Comparison of ENCODE assay signal across 17 cellular contexts in the genomic region with DNA sequence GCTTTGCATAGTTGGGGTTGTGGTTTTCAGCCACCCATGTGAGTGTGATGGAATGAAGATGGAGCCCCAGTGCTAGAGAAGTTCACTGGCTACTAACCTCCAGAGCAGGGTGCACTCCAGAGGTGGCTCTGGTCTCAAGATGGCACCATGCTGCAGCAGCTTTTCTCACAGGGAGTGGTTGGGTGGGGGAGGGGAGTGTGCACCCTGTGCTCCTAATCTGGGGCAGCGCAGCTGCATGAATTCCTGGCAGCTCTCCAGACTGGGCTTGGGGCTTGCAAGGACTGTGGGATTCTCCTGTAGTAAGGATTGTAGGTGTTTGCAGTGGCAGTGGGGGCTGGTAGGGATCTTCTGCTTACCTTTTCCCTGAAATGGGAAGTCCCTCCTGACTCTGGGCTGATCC.
"Had no signal": no experiment of that assay in that cellular context is flagged by ENCODE, and none has a peak within 500 bp of the region (broad histone marks: within the 10 kb centered on the region; RNA-seq: fewer than 3 reads in every experiment).

No MANE protein-coding gene starts in this region.

- H3K27ac ChIP-seq: epithelial cell of prostate, hepatocyte, ovary, sigmoid colon, suprapubic skin, upper lobe of left lung, WERI-Rb-1 had no signal

- H3K4me3 ChIP-seq: hepatocyte, ovary, sigmoid colon, suprapubic skin, upper lobe of left lung had no signal

- H3K27me3 ChIP-seq: hepatocyte, ovary, sigmoid colon, suprapubic skin, upper lobe of left lung had no signal

- ATAC-seq: activated CD8-positive, alpha-beta T cell treated with anti-CD3 and anti-CD28 coated beads for 36 hours; effector memory CD8-positive, alpha-beta T cell; stimulated activated naive CD8-positive, alpha-beta T cell treated with anti-CD3 and anti-CD28 coated beads, Interleukin-15, Interleukin-2, amounts not matched to agents 100 U/mL and 50 U/mL, for 24 hours had no signal

- H3K4me1 ChIP-seq: sigmoid colon, suprapubic skin had no signal

- DNase-seq: activated CD4-positive, alpha-beta T cell treated with anti-CD3 and anti-CD28 coated beads for 4 hours; activated CD8-positive, alpha-beta memory T cell treated with anti-CD3 and anti-CD28 coated beads, Interleukin-2, amount 50 U/mL, for 48 hours; activated CD8-positive, alpha-beta T cell treated with anti-CD3 and anti-CD28 coated beads for 36 hours; activated naive CD4-positive, alpha-beta T cell treated with Interleukin-2 at 50 U/mL for 16 hours; central memory CD4-positive, alpha-beta T cell; cortex of kidney; effector memory CD8-positive, alpha-beta T cell; ovary; sigmoid colon; stimulated activated CD4-positive, alpha-beta T cell treated with anti-CD3 and anti-CD28 coated beads, Interleukin-2, amount 100 ng/mL, for 24 hours; stimulated activated naive CD8-positive, alpha-beta T cell treated with anti-CD3 and anti-CD28 coated beads, Interleukin-15, Interleukin-2, amounts not matched to agents 100 U/mL and 50 U/mL, for 24 hours; T1000; upper lobe of left lung; WERI-Rb-1 had no signal

- H3K36me3 ChIP-seq: ovary, sigmoid colon had no signal

- H3K4me2 ChIP-seq: hepatocyte had no signal
